8 cellular contexts compared by ENCODE assay signal in genomic region chr6:160990847-160991410, GRCh38. TPM values are rescaled to one million over a fixed set of nuclear protein-coding genes. Genes with fewer than 3 reads are reported as not detected.
DNase-seq lines count a peak whose midpoint lies in the region; ATAC-seq and TF ChIP-seq lines count a peak whose summit lies in the region.

No MANE protein-coding gene starts in this region.

- H3K9me3 ChIP-seq in A673 (ENCODE audit: low read depth, low read length, poor library complexity, severe bottlenecking): no peaks in the 10 kb centered on the region
- no peaks in the 10 kb centered on the region for H3K9me3 ChIP-seq in mucosa of stomach (ENCODE audit: control insufficient read depth, low read length)

- CTCF ChIA-PET in A673 (lab: Charles Lee): no interaction called here

- H3K4me1 Mint-ChIP-seq in chondrocyte (ENCODE audit: low read depth): peaks cover 23% of the 10 kb centered on the region

- H3K27ac ChIP-seq in A673 (ENCODE audit: low read depth, low read length, poor library complexity, severe bottlenecking): peak overlapping the region; percentile 86

- H3K4me3 Mint-ChIP-seq in chondrocyte (ENCODE audit: unreplicated experiment): peak overlapping the region; percentile 82

- TSS peak; percentile 73 for BruUV-seq in A673 (replicated peaks; lab: Mats Ljungman, UMichigan)

- H3K27ac Mint-ChIP-seq in chondrocyte (ENCODE audit: unreplicated experiment): peak overlapping the region; percentile 87

- H3K27me3 ChIP-seq in A673 (replicated peaks; ENCODE audit: insufficient read depth, low read depth, low read length, poor library complexity) (no peaks in the 10 kb centered on the region), mucosa of stomach (ENCODE audit: control insufficient read depth, insufficient read depth, low read length) (no peaks in the 10 kb centered on the region)

- no peak for ATAC-seq in HG02588 (IDR thresholded peaks at IDR 0.05; ENCODE audit: unreplicated experiment)
- no peak for ATAC-seq in HG02678 (IDR thresholded peaks at IDR 0.05; ENCODE audit: unreplicated experiment)

- intact Hi-C loops in A673 (cut with micrococcal nuclease; ENCODE audit: unreplicated experiment): loop anchor here (5.0 kb wide), 1 partner anchor 381 kb away; no protein-coding TSS in a partner anchor

- H3K36me3 ChIP-seq in A673 (ENCODE audit: insufficient read depth, low read length, poor library complexity, severe bottlenecking) (peaks cover 4% of the 10 kb centered on the region), mucosa of stomach (ENCODE audit: control insufficient read depth, insufficient read depth, low read length) (no peaks in the 10 kb centered on the region)

- H3K4me3 ChIP-seq in A673 (ENCODE audit: low read depth, low read length, poor library complexity, severe bottlenecking) (peak overlapping the region; percentile 87), mucosa of stomach (ENCODE audit: low read length) (peak overlapping the region; percentile 61)
- peak overlapping the region; percentile 74 for H3K4me3 ChIP-seq in Jurkat, Clone E6-1 (ENCODE audit: low read length)

- H3K9ac ChIP-seq in mucosa of stomach (ENCODE audit: low read length): peak overlapping the region; percentile 85

- no peaks in the 10 kb centered on the region for H3K27me3 Mint-ChIP-seq in chondrocyte (ENCODE audit: low read depth)

- no peaks in the 10 kb centered on the region for H3K36me3 Mint-ChIP-seq in chondrocyte (ENCODE audit: low read depth)

- DNase-seq in A673 (ENCODE audit: low spot score): no peak
- no peak for DNase-seq in Jurkat, Clone E6-1 (ENCODE audit: low read depth, low spot score)
- no peak for DNase-seq in chondrocyte (ENCODE audit: low spot score)
- no peak for DNase-seq in NCI-H2227 (lab: John Stamatoyannopoulos, UW; ENCODE audit: unreplicated experiment)
- no peak for DNase-seq in GOT3 (lab: John Stamatoyannopoulos, UW)

- H3K4me1 ChIP-seq in A673 (ENCODE audit: insufficient read depth, low read length, poor library complexity, severe bottlenecking) (no peaks in the 10 kb centered on the region), mucosa of stomach (ENCODE audit: control insufficient read depth, insufficient read depth, low read length) (no peaks in the 10 kb centered on the region)

- TF ChIP-seq CTCF in A673 (conservative IDR thresholded peaks at IDR 0.05; ENCODE audit: low read depth, low read length) (no peak), chondrocyte (IDR thresholded peaks at IDR 0.05) (no peak)

- peaks cover 12% of the 10 kb centered on the region for H3K9me3 Mint-ChIP-seq in chondrocyte (ENCODE audit: low read depth)

- POLR2A ChIA-PET in A673 (lab: Charles Lee; ENCODE audit: low non-redundant PET): no interaction called here

RNA-seq across cellular contexts. Expression of gene MAP3K4, which starts 0.6 kb away (rescaled TPM):
- total RNA-seq in A673 (2021) (37.1 and 51.2 TPM in 2 replicates), chondrocyte (25.5 to 34.1 TPM (median 33.2 TPM) in 3 replicates)
- 25.5 TPM for polyA plus RNA-seq in Jurkat, Clone E6-1 (2012; ENCODE audit: insufficient read depth, insufficient read length)
